In the genomic region with DNA sequence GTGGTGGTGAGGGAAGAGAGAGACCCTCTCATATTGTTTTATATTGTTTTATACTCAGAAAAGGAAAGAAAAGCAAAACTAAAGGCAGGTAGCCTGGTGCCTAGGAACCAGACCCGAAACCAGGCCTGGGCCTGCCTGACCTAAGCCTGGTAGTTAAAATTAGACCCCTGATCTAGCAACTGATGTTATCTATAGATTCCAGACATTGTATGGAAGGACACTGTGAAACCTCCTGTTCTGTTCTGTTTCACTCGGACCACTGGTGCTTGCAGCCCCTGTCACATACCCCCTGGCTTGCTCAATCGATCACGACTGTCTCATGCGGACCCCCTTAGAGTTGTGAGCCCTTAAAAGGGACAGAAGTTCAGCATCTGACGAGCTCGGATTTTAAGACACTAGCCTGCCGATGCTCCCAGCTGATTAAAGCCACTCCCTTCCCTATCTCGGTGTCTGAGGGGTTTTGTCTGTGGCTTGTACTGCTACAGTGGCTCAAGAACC, we compare ENCODE assay signal across 17 cellular contexts. TPM values are rescaled to one million over a fixed set of nuclear protein-coding genes. Genes with fewer than 3 reads are reported as not detected.
"Had no signal": no experiment of that assay in that cellular context is flagged by ENCODE, and none has a peak within 500 bp of the region (broad histone marks: within the 10 kb centered on the region; RNA-seq: fewer than 3 reads in every experiment).

No MANE protein-coding gene starts in this region.

RNA-seq across cellular contexts. Expression of gene ACTC1, which starts 17.6 kb away (rescaled TPM):
- total RNA-seq: activated CD4-positive, alpha-beta memory T cell treated with anti-CD3 and anti-CD28 coated beads for 36 hours; activated CD4-positive, alpha-beta T cell treated with anti-CD3 and anti-CD28 coated beads, Interleukin-2, amount 10 ng/mL, durations not matched to agents 24 days and 14 days; activated CD8-positive, alpha-beta memory T cell treated with anti-CD3 and anti-CD28 coated beads for 36 hours; activated naive CD4-positive, alpha-beta T cell treated with anti-CD3 and anti-CD28 coated beads for 36 hours; activated naive CD8-positive, alpha-beta T cell treated with anti-CD3 and anti-CD28 coated beads for 36 hours; activated T-helper 1 cell treated with anti-CD3 and anti-CD28 coated beads, Interleukin-12 subunit alpha, Interleukin-12 subunit beta, Interleukin-2, Interleukin-4 antibody, amounts not matched to agents 30 ng/mL and 10 ng/mL and 1 ng/mL, durations not matched to agents 14 hours and 24 hours and 36 hours; bronchial epithelial cell; foreskin keratinocyte had no signal
- polyA plus RNA-seq: foreskin keratinocyte, neural cell had no signal

RNA-seq across cellular contexts. Expression of gene GJD2, which starts 58.1 kb away (rescaled TPM):
- total RNA-seq: activated CD4-positive, alpha-beta memory T cell treated with anti-CD3 and anti-CD28 coated beads for 36 hours; activated CD4-positive, alpha-beta T cell treated with anti-CD3 and anti-CD28 coated beads, Interleukin-2, amount 10 ng/mL, durations not matched to agents 24 days and 14 days; activated CD8-positive, alpha-beta memory T cell treated with anti-CD3 and anti-CD28 coated beads for 36 hours; activated naive CD4-positive, alpha-beta T cell treated with anti-CD3 and anti-CD28 coated beads for 36 hours; activated naive CD8-positive, alpha-beta T cell treated with anti-CD3 and anti-CD28 coated beads for 36 hours; activated T-helper 1 cell treated with anti-CD3 and anti-CD28 coated beads, Interleukin-12 subunit alpha, Interleukin-12 subunit beta, Interleukin-2, Interleukin-4 antibody, amounts not matched to agents 30 ng/mL and 10 ng/mL and 1 ng/mL, durations not matched to agents 14 hours and 24 hours and 36 hours; bronchial epithelial cell; colonic mucosa; foreskin keratinocyte; left lung; lower lobe of right lung; mesenteric fat pad; psoas muscle; spleen; transverse colon had no signal
- polyA plus RNA-seq: foreskin keratinocyte, psoas muscle, sigmoid colon had no signal
